In the genomic region with DNA sequence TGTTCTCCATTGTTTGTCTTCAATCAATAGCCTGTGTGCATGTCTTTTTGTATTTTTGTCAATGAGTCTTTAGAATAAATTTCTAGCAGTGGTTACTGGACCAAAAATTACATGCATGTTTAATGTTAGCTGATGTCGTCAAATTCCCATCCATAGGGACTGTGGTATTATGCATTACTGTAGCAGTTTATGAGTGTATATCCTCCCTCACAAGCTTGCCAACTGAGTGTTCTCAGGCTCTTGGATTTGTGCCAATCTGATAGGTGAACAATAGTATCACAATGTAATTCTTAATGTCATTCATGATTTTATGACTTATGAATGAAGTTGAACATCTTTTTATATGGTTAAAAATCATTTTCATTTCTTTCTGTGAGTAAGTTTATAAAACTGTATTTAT, we compare ENCODE assay signal across 13 cellular contexts. TPM values are rescaled to one million over a fixed set of nuclear protein-coding genes. Genes with fewer than 3 reads are reported as not detected.
DNase-seq lines count a peak whose midpoint lies in the region; ATAC-seq and TF ChIP-seq lines count a peak whose summit lies in the region.
"Had no signal": no experiment of that assay in that cellular context is flagged by ENCODE, and none has a peak within 500 bp of the region (broad histone marks: within the 10 kb centered on the region; RNA-seq: fewer than 3 reads in every experiment).

No MANE protein-coding gene starts in this region.

- ATAC-seq in SK-N-SH treated with all-trans-retinoic acid at 6 μM for 48 hours (peak; percentile 82), HG02973 (IDR thresholded peaks at IDR 0.05; ENCODE audit: unreplicated experiment) (no peak), HG03175 (IDR thresholded peaks at IDR 0.05; ENCODE audit: unreplicated experiment) (no peak)

- CTCF ChIA-PET in activated naive CD4-positive, alpha-beta T cell treated with anti-CD3 and anti-CD28 coated beads, Interleukin-2, amount 10 ng/mL, durations not matched to agents 7 days and 5 days (lab: Charles Lee), result no interaction called here

- H3K4me3 Mint-ChIP-seq in activated naive CD4-positive, alpha-beta T cell treated with anti-CD3 and anti-CD28 coated beads, Interleukin-2, amount 10 ng/mL, durations not matched to agents 7 days and 5 days, result no peak overlapping the region
- H3K4me3 Mint-ChIP-seq: activated T-cell treated with anti-CD3 and anti-CD28 coated beads, Interleukin-2, amount 50 U/mL, for 72 hours had no signal

- DNase-seq in ELR (ENCODE audit: low read depth) (peak; percentile 77), M059J (ENCODE audit: low read depth) (peak; percentile 37), glomerular visceral epithelial cell (ENCODE audit: extremely low spot score) (peak; percentile 6), SHP77 treated with DMSO at 0.1 percent for 48 hours (lab: John Stamatoyannopoulos, UW) (no peak)
- DNase-seq in activated naive CD4-positive, alpha-beta T cell treated with anti-CD3 and anti-CD28 coated beads, Interleukin-2, amount 10 ng/mL, durations not matched to agents 7 days and 5 days, result no peak
- DNase-seq: activated CD4-positive, alpha-beta T cell treated with anti-CD3 and anti-CD28 coated beads, Interleukin-2, amount 50 U/mL, for 4 hours; adrenal gland; SHP77; transverse colon had no signal

- no peak overlapping the region for H3K27ac Mint-ChIP-seq in activated naive CD4-positive, alpha-beta T cell treated with anti-CD3 and anti-CD28 coated beads, Interleukin-2, amount 10 ng/mL, durations not matched to agents 7 days and 5 days
- H3K27ac Mint-ChIP-seq: activated T-cell treated with anti-CD3 and anti-CD28 coated beads, Interleukin-2, amount 50 U/mL, for 72 hours had no signal

- no peaks in the 10 kb centered on the region for H3K9me3 Mint-ChIP-seq in activated naive CD4-positive, alpha-beta T cell treated with anti-CD3 and anti-CD28 coated beads, Interleukin-2, amount 10 ng/mL, durations not matched to agents 7 days and 5 days

- no peaks in the 10 kb centered on the region for H3K36me3 Mint-ChIP-seq in activated naive CD4-positive, alpha-beta T cell treated with anti-CD3 and anti-CD28 coated beads, Interleukin-2, amount 10 ng/mL, durations not matched to agents 7 days and 5 days

- no peaks in the 10 kb centered on the region for H3K27me3 Mint-ChIP-seq in activated naive CD4-positive, alpha-beta T cell treated with anti-CD3 and anti-CD28 coated beads, Interleukin-2, amount 10 ng/mL, durations not matched to agents 7 days and 5 days

- no peaks in the 10 kb centered on the region for H3K4me1 Mint-ChIP-seq in activated naive CD4-positive, alpha-beta T cell treated with anti-CD3 and anti-CD28 coated beads, Interleukin-2, amount 10 ng/mL, durations not matched to agents 7 days and 5 days

TF ChIP-seq in SK-N-SH treated with all-trans-retinoic acid at 6 μM for 48 hours, 23 proteins besides CTCF, POLR2A, EP300 and RAD21:
- TF ChIP-seq ZFP30 (CRISPR knock-in tag; IDR thresholded peaks at IDR 0.05) (no peak), SNAI2 (CRISPR knock-in tag; IDR thresholded peaks at IDR 0.05) (no peak), ISL1 (CRISPR knock-in tag; IDR thresholded peaks at IDR 0.05) (peak; percentile 66), GLIS3 (CRISPR knock-in tag; IDR thresholded peaks at IDR 0.05) (no peak), ZNF8 (CRISPR knock-in tag; IDR thresholded peaks at IDR 0.05) (0 out of 2 replicates have a peak, but pooled peaks have one; percentile 37), TOX (CRISPR knock-in tag; IDR thresholded peaks at IDR 0.05; ENCODE audit: borderline replicate concordance) (no peak), ZC3H10 (CRISPR knock-in tag; IDR thresholded peaks at IDR 0.05) (no peak)
- TF ChIP-seq, protein P1, sequence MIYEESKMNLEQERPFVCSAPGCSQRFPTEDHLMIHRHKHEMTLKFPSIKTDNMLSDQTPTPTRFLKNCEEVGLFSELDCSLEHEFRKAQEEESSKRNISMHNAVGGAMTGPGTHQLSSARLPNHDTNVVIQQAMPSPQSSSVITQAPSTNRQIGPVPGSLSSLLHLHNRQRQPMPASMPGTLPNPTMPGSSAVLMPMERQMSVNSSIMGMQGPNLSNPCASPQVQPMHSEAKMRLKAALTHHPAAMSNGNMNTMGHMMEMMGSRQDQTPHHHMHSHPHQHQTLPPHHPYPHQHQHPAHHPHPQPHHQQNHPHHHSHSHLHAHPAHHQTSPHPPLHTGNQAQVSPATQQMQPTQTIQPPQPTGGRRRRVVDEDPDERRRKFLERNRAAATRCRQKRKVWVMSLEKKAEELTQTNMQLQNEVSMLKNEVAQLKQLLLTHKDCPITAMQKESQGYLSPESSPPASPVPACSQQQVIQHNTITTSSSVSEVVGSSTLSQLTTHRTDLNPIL (CRISPR knock-in tag; IDR thresholded peaks at IDR 0.05; ENCODE audit: low read depth), result no peak

RNA-seq across cellular contexts. Expression of a gene that starts 13.0 kb away (rescaled TPM):
- total RNA-seq in M059J (2014; rRNA removed; shearing (Covaris generic)), result 27.2 and 58.8 TPM in 2 replicates

Comparison
In these comparisons a context has a peak if more than half of its experiments do, and no peak if none do; other contexts are left out.
1. DNase-seq: peak in ELR (single experiment), M059J (single experiment) and glomerular visceral epithelial cell (single experiment); none in activated naive CD4-positive, alpha-beta T cell treated with anti-CD3 and anti-CD28 coated beads, Interleukin-2, amount 10 ng/mL, durations not matched to agents 7 days and 5 days (single experiment) and SHP77 treated with DMSO at 0.1 percent for 48 hours (single experiment).